In genomic region chr12:120199595-120200306, GRCh38 we compare ENCODE assay signal across 8 cellular contexts. TPM values are rescaled to one million over a fixed set of nuclear protein-coding genes. Genes with fewer than 3 reads are reported as not detected.
DNase-seq lines count a peak whose midpoint lies in the region; ATAC-seq, FAIRE-seq and TF ChIP-seq lines count a peak whose summit lies in the region.

No MANE protein-coding gene starts in this region.

- peak overlapping the region; percentile 94 for H3K27ac Mint-ChIP-seq in central memory CD8-positive, alpha-beta T cell (ENCODE audit: low read depth)
- H3K27ac Mint-ChIP-seq in memory B cell (peak overlapping the region; percentile 96), type B pancreatic cell (peak overlapping the region; percentile 98)

- no peak for FAIRE-seq in GM12892 (lab: Jason Lieb, UNC)

- H3K4me3 Mint-ChIP-seq in central memory CD8-positive, alpha-beta T cell, result peak overlapping the region; percentile 88
- H3K4me3 Mint-ChIP-seq in memory B cell (peak overlapping the region; percentile 97), type B pancreatic cell (peak overlapping the region; percentile 97)

- DNase-seq in RKO (ENCODE audit: low spot score) (peak; percentile 93), memory B cell (ENCODE audit: low spot score in 2 of 2) (no peak), type B pancreatic cell (ENCODE audit: extremely low spot score, unreplicated experiment) (no peak), GM12892 (ENCODE audit: insufficient read length) (no peak), NCI-H524 (lab: John Stamatoyannopoulos, UW) (no peak)
- DNase-seq in central memory CD8-positive, alpha-beta T cell (ENCODE audit: low spot score in 2 of 2), result no peak

- peaks cover 48% of the 10 kb centered on the region for H3K4me1 Mint-ChIP-seq in central memory CD8-positive, alpha-beta T cell
- peaks cover 17% of the 10 kb centered on the region for H3K4me1 Mint-ChIP-seq in memory B cell
- peaks cover 15% of the 10 kb centered on the region for H3K4me1 Mint-ChIP-seq in type B pancreatic cell (ENCODE audit: unreplicated experiment)

- no peaks in the 10 kb centered on the region for H3K27me3 Mint-ChIP-seq in central memory CD8-positive, alpha-beta T cell
- no peaks in the 10 kb centered on the region for H3K27me3 Mint-ChIP-seq in memory B cell
- peaks cover 6% of the 10 kb centered on the region for H3K27me3 Mint-ChIP-seq in type B pancreatic cell

- H3K36me3 Mint-ChIP-seq in central memory CD8-positive, alpha-beta T cell (ENCODE audit: insufficient read depth), result peaks cover 64% of the 10 kb centered on the region
- H3K36me3 Mint-ChIP-seq in memory B cell, result peaks cover 10% of the 10 kb centered on the region
- H3K36me3 Mint-ChIP-seq in type B pancreatic cell, result peaks cover 28% of the 10 kb centered on the region

- no peak for TF ChIP-seq POLR2A in GM12892 (IDR thresholded peaks at IDR 0.05; ENCODE audit: low read depth, low read length)

- no peaks in the 10 kb centered on the region for H3K9me3 Mint-ChIP-seq in central memory CD8-positive, alpha-beta T cell
- no peaks in the 10 kb centered on the region for H3K9me3 Mint-ChIP-seq in memory B cell
- H3K9me3 Mint-ChIP-seq in type B pancreatic cell, result no peaks in the 10 kb centered on the region

- ATAC-seq in central memory CD8-positive, alpha-beta T cell (replicated peaks; ENCODE audit: extremely low read depth, poor library complexity, severe bottlenecking), result no peak
- ATAC-seq in memory B cell (ENCODE audit: low read depth), result no peak
- ATAC-seq in GM21367 (IDR thresholded peaks at IDR 0.05; ENCODE audit: unreplicated experiment), result no peak

- TF ChIP-seq CTCF in GM12875 (IDR thresholded peaks at IDR 0.05; ENCODE audit: borderline replicate concordance, insufficient read depth, low read depth, low read length) (no peak), type B pancreatic cell (conservative IDR thresholded peaks at IDR 0.05) (no peak)

- peak overlapping the region; percentile 93 for H3K4me3 ChIP-seq in GM12875 (ENCODE audit: low read depth, low read length)

RNA-seq across cellular contexts. Expression of gene RPLP0, which starts 1.2 kb away (rescaled TPM):
- total RNA-seq in type B pancreatic cell (ENCODE audit: low replicate concordance), result 2,585 and 2,806 TPM in 2 replicates
- polyA plus RNA-seq in GM12892 (2012; ENCODE audit: missing spikeins), result 6,108 TPM

RNA-seq across cellular contexts. Expression of gene GCN1, which starts 5.2 kb away (rescaled TPM):
- 114 and 130 TPM in 2 replicates for total RNA-seq in type B pancreatic cell (ENCODE audit: low replicate concordance)
- polyA plus RNA-seq in GM12892 (2012; ENCODE audit: missing spikeins), result 40.5 TPM
